In genomic region chr17:80264793-80265075, GRCh38 we compare ENCODE assay signal across 12 cellular contexts. TPM values are rescaled to one million over a fixed set of nuclear protein-coding genes. Genes with fewer than 3 reads are reported as not detected.
DNase-seq lines count a peak whose midpoint lies in the region; ATAC-seq and TF ChIP-seq lines count a peak whose summit lies in the region.
"Had no signal": no experiment of that assay in that cellular context is flagged by ENCODE, and none has a peak within 500 bp of the region (broad histone marks: within the 10 kb centered on the region; RNA-seq: fewer than 3 reads in every experiment).

No MANE protein-coding gene starts in this region.

- no peak for ATAC-seq in activated T-cell treated with anti-CD3 and anti-CD28 coated beads, Interleukin-2, amount 50 U/mL, for 72 hours (replicated peaks in 1 of 2)
- ATAC-seq in activated CD8-positive, alpha-beta T cell treated with anti-CD3 and anti-CD28 coated beads, Interleukin-2, amount 10 ng/mL, durations not matched to agents 7 days and 5 days = no peak
- no peak for ATAC-seq in HG03378 (IDR thresholded peaks at IDR 0.05; ENCODE audit: unreplicated experiment)

- no peak for TF ChIP-seq RAD21 in liver (IDR thresholded peaks at IDR 0.05)

- H3K4me1 ChIP-seq in liver (ENCODE audit: control insufficient read depth in 4 of 4, insufficient read depth in 4 of 4, low read length in 3 of 4) = peaks cover 14 to 39% (median 32%) of the 10 kb centered on the region in 4 donors

- H3K4me1 Mint-ChIP-seq in activated T-cell treated with anti-CD3 and anti-CD28 coated beads, Interleukin-2, amount 50 U/mL, for 72 hours (ENCODE audit: low read depth) = peaks cover 34% of the 10 kb centered on the region
- H3K4me1 Mint-ChIP-seq in activated CD8-positive, alpha-beta T cell treated with anti-CD3 and anti-CD28 coated beads, Interleukin-2, amount 10 ng/mL, durations not matched to agents 7 days and 5 days (ENCODE audit: low read depth) = peaks cover 34% of the 10 kb centered on the region

- no peak for DNase-seq in activated T-cell treated with anti-CD3 and anti-CD28 coated beads, Interleukin-2, amount 50 U/mL, for 72 hours
- no peak for DNase-seq in activated T-cell treated with anti-CD3 and anti-CD28 coated beads, Interleukin-2, amount 50 U/mL, for 1 hour
- no peak for DNase-seq in activated CD8-positive, alpha-beta T cell treated with anti-CD3 and anti-CD28 coated beads, Interleukin-2, amount 10 ng/mL, durations not matched to agents 7 days and 5 days
- DNase-seq in SHP77 (lab: John Stamatoyannopoulos, UW) (no peak), amniotic stem cell (lab: John Stamatoyannopoulos, UW) (no peak)
- DNase-seq: cortex of kidney, hippocampal formation, NCI-H510A treated with DMSO at 0.1 percent for 48 hours, testis had no signal

- peak overlapping the region; percentile 94 to 96 for H3K4me3 Mint-ChIP-seq in activated T-cell treated with anti-CD3 and anti-CD28 coated beads, Interleukin-2, amount 50 U/mL, for 72 hours
- peak overlapping the region; percentile 91 for H3K4me3 Mint-ChIP-seq in activated CD8-positive, alpha-beta T cell treated with anti-CD3 and anti-CD28 coated beads, Interleukin-2, amount 10 ng/mL, durations not matched to agents 7 days and 5 days

- 84% methylated on average over 6 of the region's 6 CpGs for WGBS in liver

- no peak overlapping the region for H3K9ac ChIP-seq in liver (ENCODE audit: low read depth in 1 of 2, low read length in 2 of 2)

- POLR2A ChIA-PET in activated CD8-positive, alpha-beta T cell treated with anti-CD3 and anti-CD28 coated beads, Interleukin-2, amount 10 ng/mL, durations not matched to agents 7 days and 5 days (lab: Charles Lee) = interaction anchor here (0.7 to 4.9 kb wide), 3 partner anchors 11 to 215 kb away, joined by 3 to 38 read pairs (median 4); no protein-coding TSS in a partner anchor

- CTCF ChIA-PET in activated CD8-positive, alpha-beta T cell treated with anti-CD3 and anti-CD28 coated beads, Interleukin-2, amount 10 ng/mL, durations not matched to agents 7 days and 5 days (lab: Charles Lee) = interaction anchor here (0.9 to 1.7 kb wide), 4 partner anchors 10 to 119 kb away, joined by 3 to 5 read pairs (median 4); no protein-coding TSS in a partner anchor

- TF ChIP-seq CTCF in liver (IDR thresholded peaks at IDR 0.05; ENCODE audit: low read depth, low read length, missing input control) = no peak

- H3K27me3 Mint-ChIP-seq in activated T-cell treated with anti-CD3 and anti-CD28 coated beads, Interleukin-2, amount 50 U/mL, for 72 hours (ENCODE audit: low read depth) = no peaks in the 10 kb centered on the region
- H3K27me3 Mint-ChIP-seq in activated CD8-positive, alpha-beta T cell treated with anti-CD3 and anti-CD28 coated beads, Interleukin-2, amount 10 ng/mL, durations not matched to agents 7 days and 5 days (ENCODE audit: low read depth) = no peaks in the 10 kb centered on the region

- no peaks in the 10 kb centered on the region for H3K9me3 Mint-ChIP-seq in activated T-cell treated with anti-CD3 and anti-CD28 coated beads, Interleukin-2, amount 50 U/mL, for 72 hours
- no peaks in the 10 kb centered on the region for H3K9me3 Mint-ChIP-seq in activated CD8-positive, alpha-beta T cell treated with anti-CD3 and anti-CD28 coated beads, Interleukin-2, amount 10 ng/mL, durations not matched to agents 7 days and 5 days (ENCODE audit: insufficient read depth)

- H3K4me3 ChIP-seq in liver (ENCODE audit: low read depth in 1 of 3, low read length in 3 of 3) = peak overlapping the region in 2 of 3 donors; percentile 54 to 66
- H3K4me3 ChIP-seq: testis had no signal

- H3K9me3 ChIP-seq in liver (ENCODE audit: control insufficient read depth in 4 of 4, low read length in 3 of 4) = no peaks in the 10 kb centered on the region
- H3K9me3 ChIP-seq: testis had no signal

- no peak overlapping the region for H3K27ac ChIP-seq in liver (ENCODE audit: low read depth in 1 of 2, low read length in 2 of 2)
- H3K27ac ChIP-seq in temporal lobe (ENCODE audit: low read depth, low read length) = peak overlapping the region; percentile 17

- H3K27me3 ChIP-seq in liver (ENCODE audit: control insufficient read depth in 4 of 4, insufficient read depth in 4 of 4, low read length in 3 of 4) = no peaks in the 10 kb centered on the region
- H3K27me3 ChIP-seq: testis had no signal

- peaks cover 18 to 35% of the 10 kb centered on the region in 2 donors for H3K36me3 Mint-ChIP-seq in activated T-cell treated with anti-CD3 and anti-CD28 coated beads, Interleukin-2, amount 50 U/mL, for 72 hours (ENCODE audit: insufficient read depth in 2 of 2)
- peaks cover 38% of the 10 kb centered on the region for H3K36me3 Mint-ChIP-seq in activated CD8-positive, alpha-beta T cell treated with anti-CD3 and anti-CD28 coated beads, Interleukin-2, amount 10 ng/mL, durations not matched to agents 7 days and 5 days (ENCODE audit: low read depth)

- peak overlapping the region; percentile 96 for H3K27ac Mint-ChIP-seq in activated T-cell treated with anti-CD3 and anti-CD28 coated beads, Interleukin-2, amount 50 U/mL, for 72 hours
- H3K27ac Mint-ChIP-seq in activated CD8-positive, alpha-beta T cell treated with anti-CD3 and anti-CD28 coated beads, Interleukin-2, amount 10 ng/mL, durations not matched to agents 7 days and 5 days = peak overlapping the region; percentile 91

- H3K36me3 ChIP-seq in liver (ENCODE audit: control insufficient read depth in 4 of 4, insufficient read depth in 3 of 4, low read depth in 1 of 4, low read length in 3 of 4) = peaks cover 2 to 12% (median 10%) of the 10 kb centered on the region in 4 donors

TF ChIP-seq in liver, 16 proteins besides CTCF, POLR2A, EP300 and RAD21:
- TF ChIP-seq ATF3 (IDR thresholded peaks at IDR 0.05) = no peak
TF ChIP-seq in liver: peak in this region for 0.

RNA-seq across cellular contexts. Expression of gene RNF213, which starts 4.1 kb away (rescaled TPM):
- 100 to 1,000 TPM; 546 to 651 TPM for total RNA-seq in activated T-cell treated with anti-CD3 and anti-CD28 coated beads, Interleukin-2, amount 50 U/mL, for 72 hours
- 100 to 1,000 TPM; 438 to 455 TPM for total RNA-seq in activated CD8-positive, alpha-beta T cell treated with anti-CD3 and anti-CD28 coated beads, Interleukin-2, amount 10 ng/mL, durations not matched to agents 7 days and 5 days
- total RNA-seq in liver (100 to 1,000 TPM in 1 of 2 donors, 10 to 100 TPM in 1; 42.0 to 104 TPM), temporal lobe (16.0 TPM)
- 10 to 100 TPM; 18.2 to 25.1 TPM for polyA plus RNA-seq in liver

RNA-seq across cellular contexts. Expression of gene SLC26A11, which starts 44.5 kb away (rescaled TPM):
- 10 to 100 TPM; 25.9 to 28.8 TPM for total RNA-seq in activated T-cell treated with anti-CD3 and anti-CD28 coated beads, Interleukin-2, amount 50 U/mL, for 72 hours
- 1 to 10 TPM; 1.4 to 1.6 TPM for total RNA-seq in activated CD8-positive, alpha-beta T cell treated with anti-CD3 and anti-CD28 coated beads, Interleukin-2, amount 10 ng/mL, durations not matched to agents 7 days and 5 days
- total RNA-seq in liver = 1 to 10 TPM; 6.9 to 8.2 TPM
- 1 to 10 TPM; 3.3 to 4.2 TPM for polyA plus RNA-seq in liver
- total RNA-seq in temporal lobe = 10.6 TPM

RNA-seq across cellular contexts. Expression of gene SGSH, which starts 44.6 kb away (rescaled TPM):
- total RNA-seq in activated T-cell treated with anti-CD3 and anti-CD28 coated beads, Interleukin-2, amount 50 U/mL, for 72 hours = 10 to 100 TPM; 51.3 to 64.4 TPM
- total RNA-seq in activated CD8-positive, alpha-beta T cell treated with anti-CD3 and anti-CD28 coated beads, Interleukin-2, amount 10 ng/mL, durations not matched to agents 7 days and 5 days = 1 to 10 TPM; 6.9 to 8.2 TPM
- 10 to 100 TPM in 1 of 2 donors, 1 to 10 TPM in 1; 5.8 to 15.2 TPM for total RNA-seq in liver
- polyA plus RNA-seq in liver = 10 to 100 TPM; 10.6 to 19.8 TPM
- total RNA-seq in temporal lobe = 5.7 TPM

Comparison
In these comparisons a context has a peak if more than half of its experiments do, and no peak if none do; other contexts are left out.
1. RNA of gene RNF213, which starts 4.1 kb away (total RNA-seq): 546 to 651 TPM in activated T-cell treated with anti-CD3 and anti-CD28 coated beads, Interleukin-2, amount 50 U/mL, for 72 hours and 438 to 455 TPM in activated CD8-positive, alpha-beta T cell treated with anti-CD3 and anti-CD28 coated beads, Interleukin-2, amount 10 ng/mL, durations not matched to agents 7 days and 5 days; 42.0 to 104 TPM in liver and 16.0 TPM in temporal lobe (single experiment); every median in the first group is over 4 times any median in the second.